In the genomic region with DNA sequence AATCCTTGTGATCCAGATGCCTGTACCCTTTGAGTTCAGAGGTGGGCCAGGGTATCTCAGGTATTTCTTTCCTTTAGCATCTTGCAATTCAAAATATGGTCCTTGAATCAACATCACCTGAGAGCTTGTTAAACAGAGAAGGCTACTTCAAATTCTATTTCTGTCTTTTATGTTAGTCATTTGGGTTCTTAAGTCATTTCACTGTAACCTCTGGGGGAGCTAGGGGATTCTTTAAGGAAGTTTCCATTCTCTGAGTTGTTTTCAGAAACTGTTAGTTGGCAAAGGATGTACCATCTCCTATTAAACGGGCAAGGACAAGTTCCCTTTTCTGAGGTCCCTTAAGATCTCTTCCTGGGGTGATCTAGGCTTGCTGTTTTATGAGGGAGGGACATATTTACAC, we compare ENCODE assay signal across 11 cellular contexts. TPM values are rescaled to one million over a fixed set of nuclear protein-coding genes. Genes with fewer than 3 reads are reported as not detected.
DNase-seq lines count a peak whose midpoint lies in the region; ATAC-seq, FAIRE-seq and TF ChIP-seq lines count a peak whose summit lies in the region.
"Had no signal": no experiment of that assay in that cellular context is flagged by ENCODE, and none has a peak within 500 bp of the region (broad histone marks: within the 10 kb centered on the region; RNA-seq: fewer than 3 reads in every experiment).

No MANE protein-coding gene starts in this region.

- H3K27me3 ChIP-seq in mammary epithelial cell (ENCODE audit: insufficient read depth, low read length): no peaks in the 10 kb centered on the region
- no peaks in the 10 kb centered on the region for H3K27me3 ChIP-seq in subcutaneous abdominal adipose tissue (ENCODE audit: control insufficient read depth in 5 of 5, insufficient read depth in 4 of 5, low read length in 5 of 5)
- H3K27me3 ChIP-seq: BLaER1 had no signal

- H2AFZ ChIP-seq in mammary epithelial cell (ENCODE audit: low read depth, low read length): no peak overlapping the region

- in situ Hi-C loops in mammary epithelial cell (cut with MboI; ENCODE audit: low sequenced_read_pairs in 2 of 2): no loop called here

- peaks cover 7% of the 10 kb centered on the region for H3K36me3 ChIP-seq in mammary epithelial cell (ENCODE audit: insufficient read depth, low read length)
- peaks cover 16 to 45% (median 35%) of the 10 kb centered on the region in 5 donors for H3K36me3 ChIP-seq in subcutaneous abdominal adipose tissue (ENCODE audit: control insufficient read depth in 5 of 5, insufficient read depth in 5 of 5, low read length in 5 of 5)

- peak; percentile 20 to 26 for ATAC-seq in activated T-cell treated with anti-CD3 and anti-CD28 coated beads, Interleukin-2, amount 50 U/mL, for 72 hours (replicated peaks in 1 of 2)
- ATAC-seq in HG03460 (IDR thresholded peaks at IDR 0.05; ENCODE audit: unreplicated experiment): peak; percentile 39
- ATAC-seq: HCT116 had no signal

- H3K9me3 Mint-ChIP-seq in activated T-cell treated with anti-CD3 and anti-CD28 coated beads, Interleukin-2, amount 50 U/mL, for 72 hours: no peaks in the 10 kb centered on the region
- no peaks in the 10 kb centered on the region for H3K9me3 Mint-ChIP-seq in progenitor cell of endocrine pancreas (ENCODE audit: low read depth)

- H3K4me1 Mint-ChIP-seq in activated T-cell treated with anti-CD3 and anti-CD28 coated beads, Interleukin-2, amount 50 U/mL, for 72 hours (ENCODE audit: low read depth): peaks cover 75% of the 10 kb centered on the region
- H3K4me1 Mint-ChIP-seq in progenitor cell of endocrine pancreas (ENCODE audit: low read depth): peaks cover 8% of the 10 kb centered on the region

- CTCF ChIA-PET in mammary epithelial cell (lab: Charles Lee; ENCODE audit: low non-redundant PET): no interaction called here

- H3K4me3 ChIP-seq in mammary epithelial cell (replicated peaks in 1 of 3; ENCODE audit: insufficient read depth in 1 of 3, low read depth in 2 of 3, low read length in 3 of 3) (no peak overlapping the region), subcutaneous abdominal adipose tissue (ENCODE audit: low read depth in 1 of 5, low read length in 5 of 5) (peak overlapping the region in 2 of 5 donors; percentile 12)
- H3K4me3 ChIP-seq: BLaER1 had no signal

- intact Hi-C loops in mammary epithelial cell (cut with micrococcal nuclease): no loop called here

- peak overlapping the region; percentile 93 to 95 for H3K4me3 Mint-ChIP-seq in activated T-cell treated with anti-CD3 and anti-CD28 coated beads, Interleukin-2, amount 50 U/mL, for 72 hours
- no peak overlapping the region for H3K4me3 Mint-ChIP-seq in progenitor cell of endocrine pancreas (ENCODE audit: low read depth)

- FAIRE-seq in frontal cortex (lab: Jason Lieb, UNC): no peak

- H3K36me3 Mint-ChIP-seq in activated T-cell treated with anti-CD3 and anti-CD28 coated beads, Interleukin-2, amount 50 U/mL, for 72 hours (ENCODE audit: insufficient read depth in 2 of 2): peaks cover 40 to 69% of the 10 kb centered on the region in 2 donors
- peaks cover 20% of the 10 kb centered on the region for H3K36me3 Mint-ChIP-seq in progenitor cell of endocrine pancreas (ENCODE audit: insufficient read depth)

- H3K4me2 ChIP-seq in mammary epithelial cell (ENCODE audit: insufficient read depth, low read depth, low read length): no peak overlapping the region
- H3K4me2 ChIP-seq: BLaER1 had no signal

- TF ChIP-seq CTCF in mammary epithelial cell (conservative IDR thresholded peaks at IDR 0.05 in 1 of 2, IDR thresholded peaks at IDR 0.05 in 1 of 2; ENCODE audit: extremely low read depth in 1 of 2, insufficient read depth in 1 of 2, low read depth in 1 of 2, low read length in 2 of 2) (no peak), progenitor cell of endocrine pancreas (IDR thresholded peaks at IDR 0.05; ENCODE audit: unreplicated experiment) (no peak)

- dilution Hi-C loops in mammary epithelial cell (cut with HindIII; ENCODE audit: low sequenced_read_pairs): no loop called here

- H3K9ac ChIP-seq in mammary epithelial cell (ENCODE audit: insufficient read depth, low read length) (no peak overlapping the region), subcutaneous abdominal adipose tissue (ENCODE audit: low read length in 5 of 5) (peak overlapping the region in 1 of 5 donors; percentile 1)
- H3K9ac ChIP-seq: BLaER1 had no signal

- H3K4me1 ChIP-seq in mammary epithelial cell (ENCODE audit: insufficient read depth, low read length) (peaks cover 54% of the 10 kb centered on the region), subcutaneous abdominal adipose tissue (ENCODE audit: control insufficient read depth in 5 of 5, insufficient read depth in 5 of 5, low read length in 5 of 5) (peaks cover 16 to 77% (median 66%) of the 10 kb centered on the region in 5 donors)

- peaks cover 43% of the 10 kb centered on the region for H3K79me2 ChIP-seq in mammary epithelial cell (ENCODE audit: insufficient read depth, low read length)

- H4K20me1 ChIP-seq in mammary epithelial cell (ENCODE audit: insufficient read depth, low read length): no peaks in the 10 kb centered on the region

- H3K9me3 ChIP-seq in mammary epithelial cell (replicated peaks; ENCODE audit: insufficient read depth, low read length) (no peaks in the 10 kb centered on the region), subcutaneous abdominal adipose tissue (ENCODE audit: control insufficient read depth in 5 of 5, low read length in 5 of 5) (no peaks in the 10 kb centered on the region)
- H3K9me3 ChIP-seq: BLaER1 had no signal

- no TSS peak for BruUV-seq in mammary epithelial cell (replicated peaks; lab: Mats Ljungman, UMichigan)

- no peaks in the 10 kb centered on the region for H3K27me3 Mint-ChIP-seq in activated T-cell treated with anti-CD3 and anti-CD28 coated beads, Interleukin-2, amount 50 U/mL, for 72 hours (ENCODE audit: low read depth)
- H3K27me3 Mint-ChIP-seq in progenitor cell of endocrine pancreas: no peaks in the 10 kb centered on the region

- no peak for DNase-seq in activated T-cell treated with anti-CD3 and anti-CD28 coated beads, Interleukin-2, amount 50 U/mL, for 72 hours
- no peak for DNase-seq in activated T-cell treated with anti-CD3 and anti-CD28 coated beads for 4 hours
- DNase-seq in mammary epithelial cell: peak; percentile 47
- DNase-seq in progenitor cell of endocrine pancreas (ENCODE audit: low spot score, unreplicated experiment): no peak
- DNase-seq in inferior parietal cortex (ENCODE audit: extremely low spot score): no peak
- no peak for DNase-seq in frontal cortex (ENCODE audit: low spot score in 2 of 2)
- DNase-seq: foreskin fibroblast had no signal

- WGBS in mammary epithelial cell (ENCODE audit: low coverage, missing lambda C conversion rate): 91% methylated on average over 1 of the region's 1 CpG

- H3K27ac Mint-ChIP-seq in activated T-cell treated with anti-CD3 and anti-CD28 coated beads, Interleukin-2, amount 50 U/mL, for 72 hours: peak overlapping the region; percentile 98
- H3K27ac Mint-ChIP-seq in progenitor cell of endocrine pancreas: no peak overlapping the region

- H3K27ac ChIP-seq in mammary epithelial cell (ENCODE audit: insufficient read depth, low read depth, low read length) (peak overlapping the region; percentile 16), subcutaneous abdominal adipose tissue (ENCODE audit: low read depth, low read length) (peak overlapping the region; percentile 85)
- H3K27ac ChIP-seq: BLaER1 had no signal

RNA-seq across cellular contexts. Expression of a gene that starts 16.6 kb away (rescaled TPM):
- total RNA-seq in activated T-cell treated with anti-CD3 and anti-CD28 coated beads, Interleukin-2, amount 50 U/mL, for 72 hours: 100 to 1,000 TPM; 232 to 385 TPM
- total RNA-seq in mammary epithelial cell (100 to 1,000 TPM in 1 of 2 donors, 10 to 100 TPM in 1; 77.3 to 114 TPM), progenitor cell of endocrine pancreas (46.1 and 50.0 TPM in 2 replicates), frontal cortex (26.1 TPM)
- polyA plus RNA-seq in mammary epithelial cell: 20.6 TPM
- 64.2 TPM for polyA minus RNA-seq in mammary epithelial cell

RNA-seq across cellular contexts. Expression of a gene that starts 50.4 kb away (rescaled TPM):
- 10 to 100 TPM; 15.7 to 17.4 TPM for total RNA-seq in activated T-cell treated with anti-CD3 and anti-CD28 coated beads, Interleukin-2, amount 50 U/mL, for 72 hours
- 1 to 10 TPM; 4.5 to 5.7 TPM for total RNA-seq in mammary epithelial cell
- 2.9 TPM for polyA plus RNA-seq in mammary epithelial cell
- polyA minus RNA-seq in mammary epithelial cell: 8.0 TPM
- 9.0 and 9.9 TPM in 2 replicates for total RNA-seq in progenitor cell of endocrine pancreas
- 2.4 TPM for total RNA-seq in frontal cortex
